Comparison of ENCODE assay signal across 8 cellular contexts in the genomic region with DNA sequence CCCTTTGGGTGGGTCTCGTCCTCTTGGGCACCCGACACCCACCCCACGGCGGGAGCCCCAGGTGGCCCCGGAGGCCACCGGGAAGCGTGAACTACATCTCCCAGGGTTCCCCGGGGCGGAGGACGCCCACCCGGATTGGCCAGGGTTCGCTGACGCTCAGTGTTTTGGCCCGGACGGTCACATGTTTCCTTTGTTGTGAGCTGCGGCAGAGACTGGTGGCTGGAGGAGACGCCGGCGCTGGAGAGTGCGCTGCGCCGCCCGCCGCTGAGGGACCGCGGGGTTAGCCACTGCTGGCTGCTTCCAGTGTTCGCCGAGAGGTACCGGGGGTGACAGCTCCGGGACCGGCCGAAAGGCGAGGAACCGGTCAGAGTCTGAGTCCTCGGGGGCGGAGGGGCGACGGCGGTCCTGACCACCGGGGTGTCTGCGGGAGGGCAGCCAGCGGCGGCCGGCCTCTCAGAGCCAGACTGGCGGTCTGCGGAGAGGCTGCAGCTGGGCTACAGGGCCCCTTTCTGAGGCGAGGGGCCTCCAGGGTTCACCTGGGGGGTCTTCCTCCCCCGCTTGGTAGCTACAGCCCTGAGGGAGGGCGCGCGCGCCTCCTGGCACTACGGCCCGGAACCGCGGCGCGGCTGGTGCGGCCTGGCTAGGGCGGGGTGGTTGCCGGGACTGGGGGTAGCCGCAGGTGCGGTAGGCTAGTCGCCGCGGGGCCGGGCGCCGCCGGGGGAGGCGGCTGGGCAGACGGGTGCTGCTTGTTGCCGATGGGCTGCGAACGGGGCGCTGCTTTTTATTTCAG. TPM values are rescaled to one million over a fixed set of nuclear protein-coding genes. Genes with fewer than 3 reads are reported as not detected.
A peak's percentile ranks its signal among the peaks of the same experiment; 100 is the strongest.
DNase-seq lines count a peak whose midpoint lies in the region; ATAC-seq lines count a peak whose summit lies in the region.

KLHL24 (plus strand) TSS at position 193 of the 790 bp plus-strand sequence. CDS start 14,734 bp downstream, outside the sequence.

- H3K36me3 ChIP-seq in CD8-positive, alpha-beta memory T cell (ENCODE audit: insufficient read depth, low read length), result no peaks in the 10 kb centered on the region
- no peaks in the 10 kb centered on the region for H3K36me3 ChIP-seq in effector memory CD4-positive, alpha-beta T cell (ENCODE audit: control insufficient read depth, insufficient read depth, low read length)

- peak within 1 kb of the TSS; percentile 96 for H3K27ac ChIP-seq in CD8-positive, alpha-beta memory T cell (ENCODE audit: low read depth, low read length)
- peak within 1 kb of the TSS; percentile 97 for H3K27ac ChIP-seq in effector memory CD4-positive, alpha-beta T cell (ENCODE audit: insufficient read depth, low read length, poor library complexity, severe bottlenecking)

- peaks cover 23 to 40% (median 36%) of the 10 kb centered on the region in 3 donors for H3K4me1 Mint-ChIP-seq in CD8-positive, alpha-beta memory T cell

- CTCF ChIA-PET in CD8-positive, alpha-beta memory T cell (lab: Charles Lee), result interaction anchor here (1.1 to 1.4 kb wide), 3 partner anchors 9 to 132 kb away, joined by 3 to 5 read pairs (median 4); no protein-coding TSS in a partner anchor

- no peaks in the 10 kb centered on the region for H3K27me3 ChIP-seq in CD8-positive, alpha-beta memory T cell (ENCODE audit: insufficient read depth, low read length, poor library complexity, severe bottlenecking)
- H3K27me3 ChIP-seq in effector memory CD4-positive, alpha-beta T cell (replicated peaks; ENCODE audit: control insufficient read depth, insufficient read depth, low read length, poor library complexity, severe bottlenecking), result no peaks in the 10 kb centered on the region

- H3K9me3 ChIP-seq in CD8-positive, alpha-beta memory T cell (ENCODE audit: low read length), result no peaks in the 10 kb centered on the region
- no peaks in the 10 kb centered on the region for H3K9me3 ChIP-seq in effector memory CD4-positive, alpha-beta T cell (ENCODE audit: control insufficient read depth, low read length)

- peak within 1 kb of the TSS; percentile 92 to 98 (median 97) for H3K27ac Mint-ChIP-seq in CD8-positive, alpha-beta memory T cell

- ATAC-seq in GM19468 (IDR thresholded peaks at IDR 0.05; ENCODE audit: extremely low read depth, unreplicated experiment), result peak; percentile 55

- peak within 1 kb of the TSS; percentile 94 to 100 (median 95) for H3K4me3 Mint-ChIP-seq in CD8-positive, alpha-beta memory T cell

- DNase-seq in CD8-positive, alpha-beta memory T cell, result peak; percentile 83 to 93 (median 87)
- DNase-seq in HS-5 (ENCODE audit: low read depth), result peak; percentile 73
- peak; percentile 12 for DNase-seq in NK-92 (lab: John Stamatoyannopoulos, UW; ENCODE audit: unreplicated experiment)
- DNase-seq in activated CD8-positive, alpha-beta memory T cell treated with anti-CD3 and anti-CD28 coated beads for 24 hours, result peak; percentile 94
- peak; percentile 81 to 86 (median 85) for DNase-seq in effector memory CD4-positive, alpha-beta T cell
- DNase-seq in medulla oblongata (ENCODE audit: extremely low spot score), result peak; percentile 99
- DNase-seq in stimulated activated CD8-positive, alpha-beta memory T cell treated with anti-CD3 and anti-CD28 coated beads, Interleukin-12 subunit alpha, Interleukin-12 subunit beta, amount 100 ng/mL, for 1 hour (ENCODE audit: low read depth), result peak; percentile 83

- H3K4me1 ChIP-seq in CD8-positive, alpha-beta memory T cell (ENCODE audit: insufficient read depth, low read length), result peaks cover 29% of the 10 kb centered on the region
- H3K4me1 ChIP-seq in effector memory CD4-positive, alpha-beta T cell (ENCODE audit: control insufficient read depth, insufficient read depth, low read length, poor library complexity, severe bottlenecking), result peaks cover 12% of the 10 kb centered on the region

- H3K9me3 Mint-ChIP-seq in CD8-positive, alpha-beta memory T cell, result no peaks in the 10 kb centered on the region

- H3K4me3 ChIP-seq in CD8-positive, alpha-beta memory T cell (ENCODE audit: low read length), result peak within 1 kb of the TSS; percentile 94
- peak within 1 kb of the TSS; percentile 100 for H3K4me3 ChIP-seq in effector memory CD4-positive, alpha-beta T cell (ENCODE audit: insufficient read depth, low read depth, low read length, poor library complexity, severe bottlenecking)

- H3K36me3 Mint-ChIP-seq in CD8-positive, alpha-beta memory T cell, result peaks cover 0 to 15% (median 0%) of the 10 kb centered on the region in 3 donors

- POLR2A ChIA-PET in CD8-positive, alpha-beta memory T cell (lab: Charles Lee), result interaction anchor here (0.7 to 2.6 kb wide), 8 partner anchors 12 to 207 kb away, joined by 3 to 39 read pairs (median 6); partner anchors contain the start of genes KLHL6, MCF2L2 and YEATS2

- no peaks in the 10 kb centered on the region for H3K27me3 Mint-ChIP-seq in CD8-positive, alpha-beta memory T cell

RNA-seq across cellular contexts. Expression of gene KLHL24, which starts in this region (rescaled TPM):
- 10 to 100 TPM; 13.4 to 16.9 TPM for total RNA-seq in CD8-positive, alpha-beta memory T cell
- polyA plus RNA-seq in CD8-positive, alpha-beta memory T cell, result 44.9 TPM

Comparison
In these comparisons a context has a peak if more than half of its experiments do, and no peak if none do; other contexts are left out.
1. Peak in every context shown above with its lines: DNase-seq, ATAC-seq, H3K4me3 ChIP-seq and H3K27ac ChIP-seq.
2. DNase-seq: peak in every context shown above with its lines; median percentile 99 in medulla oblongata; 94 in activated CD8-positive, alpha-beta memory T cell treated with anti-CD3 and anti-CD28 coated beads for 24 hours; 87 in CD8-positive, alpha-beta memory T cell; 85 in effector memory CD4-positive, alpha-beta T cell; 83 in stimulated activated CD8-positive, alpha-beta memory T cell treated with anti-CD3 and anti-CD28 coated beads, Interleukin-12 subunit alpha, Interleukin-12 subunit beta, amount 100 ng/mL, for 1 hour; 73 in HS-5; 12 in NK-92.